7 cellular contexts compared by ENCODE assay signal in the genomic region with DNA sequence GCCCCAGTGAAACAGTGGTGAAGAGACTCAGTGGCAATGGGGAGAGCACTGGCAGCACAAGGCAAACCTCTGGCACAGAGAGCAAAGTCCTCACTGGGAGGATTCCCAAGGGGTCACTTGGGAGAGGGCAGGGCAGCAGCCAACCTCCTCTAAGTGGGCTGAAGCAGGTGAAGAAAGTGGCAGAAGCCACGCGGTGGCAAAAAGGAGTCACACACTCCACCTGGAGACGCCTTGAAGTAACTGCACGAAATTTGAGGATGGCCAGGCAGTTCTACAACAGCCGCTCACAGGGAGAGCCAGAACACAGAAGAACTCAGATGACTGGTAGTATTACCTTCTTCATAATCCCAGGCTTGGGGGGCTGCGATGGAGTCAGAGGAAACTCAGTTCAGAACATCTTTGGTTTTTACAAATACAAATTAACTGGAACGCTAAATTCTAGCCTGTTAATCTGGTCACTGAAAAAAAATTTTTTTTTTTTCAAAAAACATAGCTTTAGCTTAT. TPM values are rescaled to one million over a fixed set of nuclear protein-coding genes. Genes with fewer than 3 reads are reported as not detected.
DNase-seq lines count a peak whose midpoint lies in the region; TF ChIP-seq lines count a peak whose summit lies in the region.

No MANE protein-coding gene starts in this region.

- peak; percentile 76 for TF ChIP-seq CTCF in GM12864 (IDR thresholded peaks at IDR 0.05; ENCODE audit: low read depth, low read length, missing control alignments)
- TF ChIP-seq CTCF in astrocyte of the spinal cord (IDR thresholded peaks at IDR 0.05; ENCODE audit: low read depth, low read length): peak; percentile 69

- no peak overlapping the region for H3K4me3 ChIP-seq in GM12864 (ENCODE audit: low read depth, low read length)
- no peak overlapping the region for H3K4me3 ChIP-seq in astrocyte of the spinal cord (ENCODE audit: low read depth, low read length)

- DNase-seq in GM12864 (ENCODE audit: low read depth) (no peak), H4 (ENCODE audit: low spot score) (peak; percentile 96), LHCN-M2 (ENCODE audit: low read depth) (peak; percentile 91), T-helper 1 cell (peak in 4 of 5 donors; percentile 26 to 76 (median 28)), astrocyte of the spinal cord (ENCODE audit: low read depth, low spot score) (peak; percentile 92), islet precursor cell (peak; percentile 91)
- DNase-seq in stimulated activated CD4-positive, alpha-beta T cell treated with anti-CD3 and anti-CD28 coated beads, Interleukin-15, amount 100 ng/mL, for 48 hours (ENCODE audit: low read depth in 2 of 2): peak; percentile 26 to 45

- in situ Hi-C loops in astrocyte of the spinal cord (cut with HindIII; ENCODE audit: low sequenced_read_pairs): no loop called here

RNA-seq across cellular contexts. Expression of a gene that starts 0.6 kb away (rescaled TPM):
- 5.1 and 6.7 TPM in 2 replicates for total RNA-seq in H4 (2014; rRNA removed; shearing (Covaris generic))
- total RNA-seq in LHCN-M2 (2014; rRNA removed): 1.7 TPM in 1 of 2 replicates, not detected in the other
- polyA plus RNA-seq in LHCN-M2 (2012): 1.9 TPM
